Comparison of ENCODE assay signal across 8 cellular contexts in genomic region chr7:26201261-26202018, GRCh38.
DNase-seq lines count a peak whose midpoint lies in the region; ATAC-seq and TF ChIP-seq lines count a peak whose summit lies in the region.

CBX3 (plus strand) TSS chr7:26201745; CDS start chr7:26202999, 1,254 bp downstream.

- in situ Hi-C loops in astrocyte of the cerebellum (cut with HindIII; ENCODE audit: low sequenced_read_pairs): no loop called here

- DNase-seq in NCI-H2081 treated with DMSO at 0.1 percent for 48 hours (lab: John Stamatoyannopoulos, UW): peak; percentile 86
- peak; percentile 90 for DNase-seq in T1000 (lab: John Stamatoyannopoulos, UW)
- DNase-seq in astrocyte of the cerebellum (ENCODE audit: low read depth): no peak
- peak; percentile 85 to 89 for DNase-seq in hippocampal formation (lab: John Stamatoyannopoulos, UW)
- no peak for DNase-seq in retinal pigment epithelial cell (ENCODE audit: low read depth)
- no peak for DNase-seq in OCI-M2 (lab: John Stamatoyannopoulos, UW; ENCODE audit: unreplicated experiment)

- TF ChIP-seq CTCF in astrocyte of the cerebellum (IDR thresholded peaks at IDR 0.05; ENCODE audit: low read depth, low read length, missing control alignments): no peak
- no peak for TF ChIP-seq CTCF in retinal pigment epithelial cell (conservative IDR thresholded peaks at IDR 0.05; ENCODE audit: low read depth, low read length)

- H3K4me3 ChIP-seq in astrocyte of the cerebellum (ENCODE audit: low read depth, low read length): peak within 1 kb of the TSS; percentile 100
- peak within 1 kb of the TSS; percentile 99 for H3K4me3 ChIP-seq in retinal pigment epithelial cell (ENCODE audit: low read length)

- peak; percentile 35 for ATAC-seq in GM18519 (IDR thresholded peaks at IDR 0.05; ENCODE audit: low FRiP score, unreplicated experiment)
- ATAC-seq in HG02981 (IDR thresholded peaks at IDR 0.05; ENCODE audit: unreplicated experiment): peak; percentile 37

Comparison
In these comparisons a context has a peak if more than half of its experiments do, and no peak if none do; other contexts are left out.
1. DNase-seq: peak in NCI-H2081 treated with DMSO at 0.1 percent for 48 hours (single experiment), T1000 (single experiment) and hippocampal formation (2 of 2); none in astrocyte of the cerebellum (single experiment), retinal pigment epithelial cell (single experiment) and OCI-M2 (single experiment).